In genomic region chr10:102065561-102066420, GRCh38 we compare ENCODE assay signal across 8 cellular contexts. TPM values are rescaled to one million over a fixed set of nuclear protein-coding genes. Genes with fewer than 3 reads are reported as not detected.
A peak's percentile ranks its signal among the peaks of the same experiment; 100 is the strongest.
DNase-seq lines count a peak whose midpoint lies in the region; ATAC-seq and TF ChIP-seq lines count a peak whose summit lies in the region.

No MANE protein-coding gene starts in this region.

- TF ChIP-seq POLR2A in suprapubic skin (IDR thresholded peaks at IDR 0.05), result no peak

- peak; percentile 18 for DNase-seq in Ammon's horn (ENCODE audit: low spot score)
- DNase-seq in suprapubic skin (ENCODE audit: low spot score in 2 of 2), result peak in 1 of 2 donors; percentile 66
- no peak for DNase-seq in KBM-7

- H3K9me3 ChIP-seq in SU-DHL-6 (ENCODE audit: insufficient read depth, low read length), result no peaks in the 10 kb centered on the region
- no peaks in the 10 kb centered on the region for H3K9me3 ChIP-seq in liver (ENCODE audit: control insufficient read depth in 4 of 4, low read length in 3 of 4)
- no peaks in the 10 kb centered on the region for H3K9me3 ChIP-seq in suprapubic skin

- no peak for TF ChIP-seq RAD21 in liver (IDR thresholded peaks at IDR 0.05)

- H3K79me2 ChIP-seq in SU-DHL-6 (ENCODE audit: insufficient read depth, low read length), result peaks cover 13% of the 10 kb centered on the region

- H3F3A ChIP-seq in SU-DHL-6 (ENCODE audit: insufficient read depth), result peaks cover 5% of the 10 kb centered on the region; the same call in 1 of the 2 replicates

- no peaks in the 10 kb centered on the region for H3K36me3 ChIP-seq in SU-DHL-6 (ENCODE audit: low read length)
- peaks cover 0 to 2% (median 0%) of the 10 kb centered on the region in 4 donors for H3K36me3 ChIP-seq in liver (ENCODE audit: control insufficient read depth in 4 of 4, insufficient read depth in 3 of 4, low read depth in 1 of 4, low read length in 3 of 4)
- H3K36me3 ChIP-seq in suprapubic skin, result peaks cover 21% of the 10 kb centered on the region

- H3K9ac ChIP-seq in SU-DHL-6 (ENCODE audit: low read length), result peak overlapping the region; percentile 95
- peak overlapping the region in 1 of 2 donors; percentile 80 for H3K9ac ChIP-seq in liver (ENCODE audit: low read depth in 1 of 2, low read length in 2 of 2)

- no peaks in the 10 kb centered on the region; the same call in 1 of the 2 replicates for H4K20me1 ChIP-seq in SU-DHL-6 (ENCODE audit: low read depth, low read length)

- peak overlapping the region; percentile 62 for H3K4me2 ChIP-seq in SU-DHL-6 (ENCODE audit: low read depth, low read length, poor library complexity, severe bottlenecking)

- H3K4me3 ChIP-seq in SU-DHL-6 (ENCODE audit: insufficient read depth, low read length, poor library complexity, severe bottlenecking) (peak overlapping the region; percentile 92), liver (ENCODE audit: low read depth in 1 of 3, low read length in 3 of 3) (peak overlapping the region; percentile 79 to 97 (median 89)), suprapubic skin (peak overlapping the region; percentile 98)

- ATAC-seq in GM18870 (IDR thresholded peaks at IDR 0.05; ENCODE audit: unreplicated experiment), result peak; percentile 24
- peak; percentile 12 for ATAC-seq in HG03095 (IDR thresholded peaks at IDR 0.05; ENCODE audit: unreplicated experiment)

- H3K27ac ChIP-seq in SU-DHL-6 (ENCODE audit: low read depth, low read length), result peak overlapping the region; percentile 34
- H3K27ac ChIP-seq in cingulate gyrus (ENCODE audit: low read depth, low read length), result peak overlapping the region; percentile 54
- peak overlapping the region; percentile 65 to 80 for H3K27ac ChIP-seq in liver (ENCODE audit: low read depth in 1 of 2, low read length in 2 of 2)
- peak overlapping the region; percentile 95 for H3K27ac ChIP-seq in suprapubic skin

- TF ChIP-seq CTCF in SU-DHL-6 (IDR thresholded peaks at IDR 0.05; ENCODE audit: insufficient read depth, low read length, poor library complexity, severe bottlenecking), result no peak
- no peak for TF ChIP-seq CTCF in liver (IDR thresholded peaks at IDR 0.05; ENCODE audit: low read depth, low read length, missing input control)
- no peak for TF ChIP-seq CTCF in suprapubic skin (IDR thresholded peaks at IDR 0.05)

- H3K27me3 ChIP-seq in SU-DHL-6 (ENCODE audit: low read length) (no peaks in the 10 kb centered on the region), liver (ENCODE audit: control insufficient read depth in 4 of 4, insufficient read depth in 4 of 4, low read length in 3 of 4) (no peaks in the 10 kb centered on the region), suprapubic skin (no peaks in the 10 kb centered on the region)

- H2AFZ ChIP-seq in SU-DHL-6 (ENCODE audit: low read depth, low read length, severe bottlenecking), result peak overlapping the region; percentile 79

- H3K9me2 ChIP-seq in SU-DHL-6 (replicated peaks; ENCODE audit: insufficient read depth, low read length), result no peaks in the 10 kb centered on the region

- WGBS in liver, result 8% methylated on average over 64 of the region's 64 CpGs
- WGBS in suprapubic skin, result no CpG with 5 or more reads among the region's 64 CpGs

- in situ Hi-C loops in KBM-7 (cut with MboI; ENCODE audit: low pct_unique_long_range_greater_than_20kb, low sequenced_read_pairs), result no loop called here

- TF ChIP-seq EP300 in suprapubic skin (IDR thresholded peaks at IDR 0.05), result no peak

- H3K4me1 ChIP-seq in liver (ENCODE audit: control insufficient read depth in 4 of 4, insufficient read depth in 4 of 4, low read length in 3 of 4) (peaks cover 11 to 22% (median 15%) of the 10 kb centered on the region in 4 donors), suprapubic skin (peaks cover 34% of the 10 kb centered on the region)

TF ChIP-seq in liver, 16 proteins besides CTCF, POLR2A, EP300 and RAD21:
- TF ChIP-seq JUND (IDR thresholded peaks at IDR 0.05) (no peak), TAF1 (conservative IDR thresholded peaks at IDR 0.05) (no peak), RXRA (IDR thresholded peaks at IDR 0.05) (no peak), ATF3 (IDR thresholded peaks at IDR 0.05) (no peak), ZBTB33 (IDR thresholded peaks at IDR 0.05) (no peak), GABPA (IDR thresholded peaks at IDR 0.05 in 1 of 2, conservative IDR thresholded peaks at IDR 0.05 in 1 of 2) (no peak), MAX (IDR thresholded peaks at IDR 0.05) (no peak), NR2F2 (IDR thresholded peaks at IDR 0.05) (no peak)

RNA-seq across cellular contexts. Expression of gene HPS6, which starts 0.6 kb away (rescaled TPM):
- total RNA-seq in liver (10 to 100 TPM; 11.8 to 13.7 TPM), suprapubic skin (10 to 100 TPM; 23.6 to 43.2 (median 31.3) TPM)
- polyA plus RNA-seq in liver, result 1 to 10 TPM; 2.5 to 8.2 TPM

RNA-seq across cellular contexts. Expression of gene ARMH3, which starts 9.8 kb away (rescaled TPM):
- total RNA-seq in liver, result 10 to 100 TPM in 1 of 2 donors, 1 to 10 TPM in 1; 8.7 to 14.9 TPM
- polyA plus RNA-seq in liver, result 1 to 10 TPM; 5.3 to 9.6 TPM
- total RNA-seq in suprapubic skin, result 10 to 100 TPM; 12.1 to 25.7 (median 20.4) TPM

RNA-seq across cellular contexts. Expression of gene LDB1, which starts 54.4 kb away (rescaled TPM):
- 10 to 100 TPM; 11.9 to 51.9 TPM for total RNA-seq in liver
- polyA plus RNA-seq in liver, result 1 to 10 TPM; 2.4 to 8.6 TPM
- total RNA-seq in suprapubic skin, result 100 to 1,000 TPM in 2 of 4 donors, 10 to 100 TPM in 2; 62.0 to 217 (median 96.0) TPM

Comparison
In these comparisons a context has a peak if more than half of its experiments do, and no peak if none do; other contexts are left out.
1. H3K27ac ChIP-seq: peak in every context shown above with its lines; median percentile 95 in suprapubic skin; 72 in liver; 54 in cingulate gyrus; 34 in SU-DHL-6.